1 cellular context compared by ENCODE assay signal in genomic region chr7:112616295-112616694, GRCh38.
TF ChIP-seq lines count a peak whose summit lies in the region.

No MANE protein-coding gene starts in this region.

TF ChIP-seq in SK-N-SH, 30 proteins besides CTCF, POLR2A, EP300 and RAD21 (continued from another document):
- TF ChIP-seq REST (IDR thresholded peaks at IDR 0.05; ENCODE audit: low read depth, low read length) (no peak), FOSL2 (IDR thresholded peaks at IDR 0.05; ENCODE audit: borderline replicate concordance, low read depth) (no peak), NFIC (IDR thresholded peaks at IDR 0.05; ENCODE audit: borderline replicate concordance) (no peak), JUND (IDR thresholded peaks at IDR 0.05) (no peak), ELF1 (IDR thresholded peaks at IDR 0.05) (no peak), ZBTB33 (IDR thresholded peaks at IDR 0.05; ENCODE audit: borderline replicate concordance, low read depth) (no peak)
